15 cellular contexts compared by ENCODE assay signal in genomic region chr5:51465165-51465564, GRCh38.
DNase-seq lines count a peak whose midpoint lies in the region; ATAC-seq and TF ChIP-seq lines count a peak whose summit lies in the region.
"Had no signal": no experiment of that assay in that cellular context is flagged by ENCODE, and none has a peak within 500 bp of the region (broad histone marks: within the 10 kb centered on the region; RNA-seq: fewer than 3 reads in every experiment).

No MANE protein-coding gene starts in this region.

- no peak overlapping the region for H2BK15ac ChIP-seq in H9 (ENCODE audit: low read depth, low read length)

- H4K12ac ChIP-seq in trophoblast cell (ENCODE audit: low read depth, low read length): no peak overlapping the region

- H3K36me3 Mint-ChIP-seq in H9 (ENCODE audit: insufficient read depth in 1 of 3, low read depth in 3 of 3): no peaks in the 10 kb centered on the region

- H3K79me2 ChIP-seq in H9 (ENCODE audit: insufficient read depth, low read length): no peaks in the 10 kb centered on the region
- no peaks in the 10 kb centered on the region for H3K79me2 ChIP-seq in trophoblast cell (ENCODE audit: control insufficient read depth, insufficient read depth, low read length, poor library complexity)

- no peak overlapping the region for H2BK120ac ChIP-seq in H9 (ENCODE audit: low read depth, low read length, poor library complexity, severe bottlenecking)
- H2BK120ac ChIP-seq in trophoblast cell (ENCODE audit: insufficient read depth, low read length, poor library complexity): no peak overlapping the region

- H3K4ac ChIP-seq in H9 (ENCODE audit: low read depth, low read length): no peak overlapping the region
- H3K4ac ChIP-seq in trophoblast cell (ENCODE audit: low read depth, low read length): no peak overlapping the region

- no peak for ATAC-seq in activated CD4-positive, CD25-positive, alpha-beta regulatory T cell treated with anti-CD3 and anti-CD28 coated beads, Interleukin-2, amount 50 U/mL, for 24 hours
- ATAC-seq: HCT116 had no signal

- DNase-seq in H9 (peak; percentile 36), OCI-M1 (lab: John Stamatoyannopoulos, UW) (peak; percentile 36), trophoblast cell (no peak), NCI-H128 (lab: John Stamatoyannopoulos, UW; ENCODE audit: unreplicated experiment) (no peak), NCI-H748 (lab: John Stamatoyannopoulos, UW; ENCODE audit: unreplicated experiment) (no peak), NCI-H2081 (lab: John Stamatoyannopoulos, UW) (no peak)
- DNase-seq: activated CD4-positive, alpha-beta T cell treated with anti-CD3 and anti-CD28 coated beads, Interleukin-2, amount 50 U/mL, for 4 hours; adrenal gland; NCI-H1930; NK-92 treated with Interleukin-12 subunit alpha and Interleukin-12 subunit beta, amount 100 ng/mL, for 24 hours; SIG-M5 had no signal

- no peak for TF ChIP-seq CTCF in H9 (conservative IDR thresholded peaks at IDR 0.05)

- H2BK20ac ChIP-seq in H9 (ENCODE audit: low read depth, low read length, poor library complexity, severe bottlenecking): no peak overlapping the region

- peak overlapping the region; percentile 24 to 73 (median 42); a peak in 5 of 7 replicates for H3K27ac Mint-ChIP-seq in H9
- H3K27ac Mint-ChIP-seq: activated T-helper 1 cell treated with anti-CD3 and anti-CD28 coated beads, Interleukin-12 subunit alpha, Interleukin-12 subunit beta, Interleukin-2, Interleukin-4 antibody, amounts not matched to agents 30 ng/mL and 10 ng/mL and 1 ng/mL, durations not matched to agents 14 hours and 24 hours and 36 hours had no signal

- no peaks in the 10 kb centered on the region for H4K20me1 ChIP-seq in H9 (ENCODE audit: control insufficient read depth, insufficient read depth, insufficient read length)

- H3K79me1 ChIP-seq in H9 (ENCODE audit: insufficient read depth, low read depth, low read length, poor library complexity, severe bottlenecking): no peaks in the 10 kb centered on the region
- peaks cover 10% of the 10 kb centered on the region for H3K79me1 ChIP-seq in trophoblast cell (ENCODE audit: low read length)

- peaks cover 6 to 7% of the 10 kb centered on the region in 2 experiments for H3K4me1 Mint-ChIP-seq in H9

- H3K4me1 ChIP-seq in H9 (ENCODE audit: insufficient read depth, low read length) (no peaks in the 10 kb centered on the region), endocrine pancreas (ENCODE audit: control insufficient read depth, insufficient read depth, low read length) (peaks cover 5% of the 10 kb centered on the region), trophoblast cell (ENCODE audit: control insufficient read depth in 1 of 2, insufficient read depth in 2 of 2, low read length in 2 of 2) (peaks cover 0 to 9% of the 10 kb centered on the region in 2 experiments)
- H3K4me1 ChIP-seq: adrenal gland had no signal

- no peaks in the 10 kb centered on the region for H3K9me3 Mint-ChIP-seq in H9
- H3K9me3 Mint-ChIP-seq: activated T-helper 1 cell treated with anti-CD3 and anti-CD28 coated beads, Interleukin-12 subunit alpha, Interleukin-12 subunit beta, Interleukin-2, Interleukin-4 antibody, amounts not matched to agents 30 ng/mL and 10 ng/mL and 1 ng/mL, durations not matched to agents 14 hours and 24 hours and 36 hours had no signal

- H4K5ac ChIP-seq in H9 (ENCODE audit: insufficient read length, low read depth, low read length): no peak overlapping the region

- H2AFZ ChIP-seq in H9 (ENCODE audit: low read length) (peak overlapping the region; percentile 92), trophoblast cell (ENCODE audit: insufficient read depth, low read length, poor library complexity) (peak overlapping the region; percentile 3)

- peak overlapping the region; percentile 20 for H2BK12ac ChIP-seq in H9 (ENCODE audit: insufficient read length, low read depth, low read length)
- no peak overlapping the region for H2BK12ac ChIP-seq in trophoblast cell (ENCODE audit: low read length)

- H3K23me2 ChIP-seq in H9 (ENCODE audit: insufficient read length, low read depth, low read length, poor library complexity, severe bottlenecking): no peaks in the 10 kb centered on the region

- H4K8ac ChIP-seq in H9 (replicated peaks; ENCODE audit: insufficient read length, low read depth, low read length) (no peak overlapping the region), trophoblast cell (ENCODE audit: low read depth, low read length) (no peak overlapping the region)

- H2AK5ac ChIP-seq in H9 (ENCODE audit: insufficient read length, low read length): no peak overlapping the region
- H2AK5ac ChIP-seq in trophoblast cell (ENCODE audit: low read length): no peak overlapping the region

- H2BK5ac ChIP-seq in H9 (ENCODE audit: insufficient read length, low read length) (no peak overlapping the region), trophoblast cell (ENCODE audit: low read depth, low read length, poor library complexity) (peak overlapping the region; percentile 45)

- H3K27me3 ChIP-seq in H9 (ENCODE audit: insufficient read depth, low read length) (no peaks in the 10 kb centered on the region), endocrine pancreas (ENCODE audit: control insufficient read depth, insufficient read depth, low read length) (no peaks in the 10 kb centered on the region), trophoblast cell (ENCODE audit: insufficient read depth, low read length) (no peaks in the 10 kb centered on the region)
- H3K27me3 ChIP-seq: adrenal gland had no signal

- H3K9me3 ChIP-seq in H9 (ENCODE audit: control insufficient read depth, low read depth, low read length): no peaks in the 10 kb centered on the region
- H3K9me3 ChIP-seq in endocrine pancreas (ENCODE audit: control insufficient read depth, low read length): no peaks in the 10 kb centered on the region
- no peaks in the 10 kb centered on the region for H3K9me3 ChIP-seq in trophoblast cell (ENCODE audit: insufficient read depth, low read depth, low read length)
- H3K9me3 ChIP-seq: adrenal gland had no signal

- no peak overlapping the region for H3K56ac ChIP-seq in H9 (ENCODE audit: insufficient read length, low read depth, low read length)

- H3K14ac ChIP-seq in H9 (ENCODE audit: insufficient read depth, low read length): no peak overlapping the region
- H3K14ac ChIP-seq in trophoblast cell (ENCODE audit: low read length): no peak overlapping the region

- H3K27me3 Mint-ChIP-seq in H9 (ENCODE audit: low read depth): no peaks in the 10 kb centered on the region

- H3K18ac ChIP-seq in H9 (ENCODE audit: insufficient read length, low read depth, low read length) (no peak overlapping the region), trophoblast cell (ENCODE audit: low read length) (no peak overlapping the region)

- H3K27ac ChIP-seq in H9 (ENCODE audit: insufficient read length, low read depth, low read length) (no peak overlapping the region), trophoblast cell (ENCODE audit: low read depth, low read length) (peak overlapping the region; percentile 86)
- H3K27ac ChIP-seq: adrenal gland had no signal

- H3K9ac ChIP-seq in H9 (ENCODE audit: extremely low read depth, insufficient read length, low read length) (no peak overlapping the region), endocrine pancreas (ENCODE audit: control insufficient read depth, insufficient read depth, low read length) (peak overlapping the region; percentile 51), trophoblast cell (ENCODE audit: low read length) (peak overlapping the region; percentile 64)

- H3K4me3 ChIP-seq in endocrine pancreas (ENCODE audit: control insufficient read depth, insufficient read depth, low read length): peak overlapping the region; percentile 62
- no peak overlapping the region for H3K4me3 ChIP-seq in trophoblast cell (ENCODE audit: low read depth, low read length)
- H3K4me3 ChIP-seq: adrenal gland had no signal

- no peak overlapping the region for H3T11ph ChIP-seq in H9 (ENCODE audit: low read length)

- H3K4me3 Mint-ChIP-seq in H9: peak overlapping the region; percentile 19 to 49; a peak in 4 of 5 replicates
- H3K4me3 Mint-ChIP-seq: activated T-helper 1 cell treated with anti-CD3 and anti-CD28 coated beads, Interleukin-12 subunit alpha, Interleukin-12 subunit beta, Interleukin-2, Interleukin-4 antibody, amounts not matched to agents 30 ng/mL and 10 ng/mL and 1 ng/mL, durations not matched to agents 14 hours and 24 hours and 36 hours had no signal

- no CpG with 5 or more reads among the region's 6 CpGs for WGBS in H9 (ENCODE audit: extremely low coverage, insufficient read length, low lambda C conversion rate)
- no CpG with 5 or more reads among the region's 6 CpGs for WGBS in trophoblast cell (ENCODE audit: extremely low coverage, insufficient coverage, insufficient read length)

- H3K4me2 ChIP-seq in H9 (ENCODE audit: insufficient read depth, insufficient read length, low read length): peak overlapping the region; percentile 40
- H3K4me2 ChIP-seq in trophoblast cell (ENCODE audit: low read length): peak overlapping the region; percentile 67

- no peaks in the 10 kb centered on the region for H3K36me3 ChIP-seq in endocrine pancreas (ENCODE audit: control insufficient read depth, insufficient read depth, low read length)
- H3K36me3 ChIP-seq in trophoblast cell (ENCODE audit: control insufficient read depth in 1 of 2, insufficient read depth in 2 of 2, low read length in 2 of 2): no peaks in the 10 kb centered on the region
- H3K36me3 ChIP-seq: adrenal gland had no signal

- H3K23ac ChIP-seq in H9 (ENCODE audit: insufficient read length, low read depth, low read length): no peak overlapping the region
- no peak overlapping the region for H3K23ac ChIP-seq in trophoblast cell (ENCODE audit: low read length)

- no peak overlapping the region for H4K91ac ChIP-seq in H9 (ENCODE audit: insufficient read length, low read depth, low read length)
- no peak overlapping the region for H4K91ac ChIP-seq in trophoblast cell (ENCODE audit: low read depth, low read length)

Comparison
In these comparisons a context has a peak if more than half of its experiments do, and no peak if none do; other contexts are left out.
1. DNase-seq: peak in H9 (single experiment) and OCI-M1 (single experiment); none in trophoblast cell (0 of 2), NCI-H128 (single experiment), NCI-H748 (single experiment) and NCI-H2081 (0 of 2).